12 cellular contexts compared by ENCODE assay signal in the genomic region with DNA sequence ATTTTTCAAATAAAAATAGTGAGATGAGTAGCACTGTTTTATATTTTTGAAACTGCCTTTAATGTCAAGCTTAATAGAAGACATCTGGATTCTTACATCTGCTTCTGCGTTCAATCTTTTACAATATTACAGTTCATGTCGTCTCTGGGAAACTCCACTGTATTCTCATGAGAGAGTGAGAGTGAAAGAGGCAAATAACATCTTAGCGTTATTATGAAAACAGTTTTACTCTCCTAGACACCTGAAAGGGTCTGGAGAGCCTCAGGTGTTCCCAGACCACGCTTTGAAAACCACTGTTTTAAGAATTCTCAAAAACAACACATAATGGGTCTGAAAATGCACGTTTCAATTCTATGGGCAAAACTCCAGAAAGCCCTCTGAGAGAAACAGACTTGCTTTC.
DNase-seq lines count a peak whose midpoint lies in the region; ATAC-seq, FAIRE-seq and TF ChIP-seq lines count a peak whose summit lies in the region.
"Had no signal": no experiment of that assay in that cellular context is flagged by ENCODE, and none has a peak within 500 bp of the region (broad histone marks: within the 10 kb centered on the region; RNA-seq: fewer than 3 reads in every experiment).

No MANE protein-coding gene starts in this region.

- FAIRE-seq in GM18507 (lab: Jason Lieb, UNC): peak; percentile 79

- in situ Hi-C loops in GM13976 (cut with MboI; ENCODE audit: low sequenced_read_pairs, unreplicated experiment): no loop called here

- DNase-seq in GM18507 (ENCODE audit: extremely low spot score, insufficient read length, low read depth) (no peak), fibroblast of villous mesenchyme (ENCODE audit: low read depth) (peak; percentile 66), mesenteric fat pad (ENCODE audit: low spot score) (no peak), GF-D8 (lab: John Stamatoyannopoulos, UW) (no peak), NOMO-1 treated with DMSO at 0.1 percent for 48 hours (lab: John Stamatoyannopoulos, UW; ENCODE audit: unreplicated experiment) (no peak), GM13976 (ENCODE audit: low spot score) (no peak)
- DNase-seq: activated CD8-positive, alpha-beta memory T cell treated with anti-CD3 and anti-CD28 coated beads, Interleukin-2, amount 10 ng/mL, durations not matched to agents 7 days and 5 days; CD8-positive, alpha-beta memory T cell; dorsolateral prefrontal cortex; mucosa of descending colon had no signal

- TF ChIP-seq CTCF in fibroblast of villous mesenchyme (IDR thresholded peaks at IDR 0.05; ENCODE audit: insufficient read depth, low read depth, low read length): no peak
- TF ChIP-seq CTCF in GM13976 (IDR thresholded peaks at IDR 0.05; ENCODE audit: borderline replicate concordance, control extremely low read depth, extremely low read depth, insufficient read depth, missing control alignments): no peak

- H3K4me3 ChIP-seq in fibroblast of villous mesenchyme (ENCODE audit: low read depth, low read length): no peak overlapping the region
- H3K4me3 ChIP-seq: dorsolateral prefrontal cortex, mucosa of descending colon had no signal

- ATAC-seq in GM21723 (IDR thresholded peaks at IDR 0.05; ENCODE audit: unreplicated experiment): peak; percentile 83
- peak; percentile 78 for ATAC-seq in HG03442 (IDR thresholded peaks at IDR 0.05; ENCODE audit: unreplicated experiment)
- ATAC-seq: activated CD8-positive, alpha-beta memory T cell treated with anti-CD3 and anti-CD28 coated beads, Interleukin-2, amount 10 ng/mL, durations not matched to agents 7 days and 5 days; mucosa of descending colon had no signal
